In genomic region chr1:226604846-226605572, GRCh38 we compare ENCODE assay signal across 22 cellular contexts. TPM values are rescaled to one million over a fixed set of nuclear protein-coding genes. Genes with fewer than 3 reads are reported as not detected.
DNase-seq lines count a peak whose midpoint lies in the region; ATAC-seq and TF ChIP-seq lines count a peak whose summit lies in the region.
"Had no signal": no experiment of that assay in that cellular context is flagged by ENCODE, and none has a peak within 500 bp of the region (broad histone marks: within the 10 kb centered on the region; RNA-seq: fewer than 3 reads in every experiment).

No MANE protein-coding gene starts in this region.

- H3K27me3 ChIP-seq in osteoblast (ENCODE audit: insufficient read depth, low read length), result peaks cover 9% of the 10 kb centered on the region
- no peaks in the 10 kb centered on the region for H3K27me3 ChIP-seq in SK-N-SH (ENCODE audit: insufficient read depth)
- H3K27me3 ChIP-seq: body of pancreas, suprapubic skin had no signal

- DNase-seq in GM03348 (ENCODE audit: low spot score) (peak; percentile 37), RWPE1 (ENCODE audit: low spot score) (no peak), fibroblast of villous mesenchyme (ENCODE audit: low read depth) (peak; percentile 18), osteoblast (ENCODE audit: insufficient read length, low spot score, missing footprints) (peak; percentile 75), SK-N-SH (no peak), NCI-H187 treated with DMSO at 0.1 percent for 48 hours (lab: John Stamatoyannopoulos, UW) (no peak)
- DNase-seq in activated CD8-positive, alpha-beta T cell treated with anti-CD3 and anti-CD28 coated beads, Interleukin-2, amount 10 ng/mL, durations not matched to agents 7 days and 5 days, result no peak
- DNase-seq: activated CD4-positive, alpha-beta memory T cell treated with anti-CD3 and anti-CD28 coated beads, Interleukin-2, amount 10 ng/mL, durations not matched to agents 7 days and 5 days; activated T-cell treated with anti-CD3 and anti-CD28 coated beads, Interleukin-2, amount 50 U/mL, for 24 hours; body of pancreas; CD4-positive, alpha-beta T cell; erythroblast; KG1; naive thymus-derived CD4-positive, alpha-beta T cell; NCI-H2029 treated with DMSO at 0.1 percent for 48 hours; psoas muscle; stimulated activated CD4-positive, alpha-beta T cell treated with anti-CD3 and anti-CD28 coated beads, Interleukin-12 subunit alpha, Interleukin-12 subunit beta, amount 100 ng/mL, for 4 hours had no signal

- POLR2A ChIA-PET in RWPE1 (lab: Yijun Ruan, JAX; ENCODE audit: low non-redundant PET), result interaction anchor here (0.5 kb wide), 1 partner anchor 34 kb away, joined by 3 read pairs; no protein-coding TSS in a partner anchor
- POLR2A ChIA-PET in activated CD8-positive, alpha-beta T cell treated with anti-CD3 and anti-CD28 coated beads, Interleukin-2, amount 10 ng/mL, durations not matched to agents 7 days and 5 days (lab: Charles Lee), result no interaction called here
- POLR2A ChIA-PET in SK-N-SH (lab: Yijun Ruan, JAX), result no interaction called here

- no peak overlapping the region for H3K4me3 Mint-ChIP-seq in activated CD8-positive, alpha-beta T cell treated with anti-CD3 and anti-CD28 coated beads, Interleukin-2, amount 10 ng/mL, durations not matched to agents 7 days and 5 days
- H3K4me3 Mint-ChIP-seq: activated CD4-positive, alpha-beta memory T cell treated with anti-CD3 and anti-CD28 coated beads, Interleukin-2, amount 10 ng/mL, durations not matched to agents 7 days and 5 days; activated naive CD4-positive, alpha-beta T cell treated with anti-CD3 and anti-CD28 coated beads, Interleukin-2, amount 50 U/mL, for 24 hours; activated T-cell treated with anti-CD3 and anti-CD28 coated beads, Interleukin-2, amount 50 U/mL, for 24 hours; CD4-positive, alpha-beta T cell; naive thymus-derived CD4-positive, alpha-beta T cell; T-helper 2 cell treated with Interferon-gamma antibody and Interleukin-4, amounts not matched to agents 5 μg/mL and 100 μg/mL, for 36 hours had no signal

- no peak for TF ChIP-seq EP300 in SK-N-SH (IDR thresholded peaks at IDR 0.05; ENCODE audit: borderline replicate concordance in 1 of 2, low read depth in 1 of 2, low read length in 1 of 2)

- H3K27ac Mint-ChIP-seq in activated CD8-positive, alpha-beta T cell treated with anti-CD3 and anti-CD28 coated beads, Interleukin-2, amount 10 ng/mL, durations not matched to agents 7 days and 5 days, result no peak overlapping the region
- H3K27ac Mint-ChIP-seq: activated CD4-positive, alpha-beta memory T cell treated with anti-CD3 and anti-CD28 coated beads, Interleukin-2, amount 10 ng/mL, durations not matched to agents 7 days and 5 days; activated naive CD4-positive, alpha-beta T cell treated with anti-CD3 and anti-CD28 coated beads, Interleukin-2, amount 50 U/mL, for 24 hours; activated T-cell treated with anti-CD3 and anti-CD28 coated beads, Interleukin-2, amount 50 U/mL, for 24 hours; CD4-positive, alpha-beta T cell; naive thymus-derived CD4-positive, alpha-beta T cell; T-helper 2 cell treated with Interferon-gamma antibody and Interleukin-4, amounts not matched to agents 5 μg/mL and 100 μg/mL, for 36 hours had no signal

- H4K20me1 ChIP-seq in osteoblast (ENCODE audit: insufficient read depth, low read length), result no peaks in the 10 kb centered on the region
- no peaks in the 10 kb centered on the region for H4K20me1 ChIP-seq in SK-N-SH (ENCODE audit: insufficient read depth)

- no peaks in the 10 kb centered on the region for H3F3A ChIP-seq in SK-N-SH (replicated peaks; ENCODE audit: insufficient read depth)

- no peak overlapping the region for H3K4me2 ChIP-seq in osteoblast (ENCODE audit: insufficient read depth, low read length)
- no peak overlapping the region for H3K4me2 ChIP-seq in SK-N-SH
- H3K4me2 ChIP-seq: PC-9 had no signal

- WGBS in SK-N-SH (ENCODE audit: low lambda C conversion rate), result 70% methylated on average over 8 of the region's 9 CpGs

- H2AFZ ChIP-seq in osteoblast (ENCODE audit: low read length) (no peak overlapping the region), SK-N-SH (ENCODE audit: low read depth) (no peak overlapping the region)
- H2AFZ ChIP-seq: PC-9 had no signal

- H3K36me3 Mint-ChIP-seq in activated CD8-positive, alpha-beta T cell treated with anti-CD3 and anti-CD28 coated beads, Interleukin-2, amount 10 ng/mL, durations not matched to agents 7 days and 5 days (ENCODE audit: low read depth), result no peaks in the 10 kb centered on the region
- H3K36me3 Mint-ChIP-seq: activated naive CD4-positive, alpha-beta T cell treated with anti-CD3 and anti-CD28 coated beads, Interleukin-2, amount 50 U/mL, for 24 hours had no signal

- peaks cover 2% of the 10 kb centered on the region for H3K27me3 Mint-ChIP-seq in activated CD8-positive, alpha-beta T cell treated with anti-CD3 and anti-CD28 coated beads, Interleukin-2, amount 10 ng/mL, durations not matched to agents 7 days and 5 days (ENCODE audit: low read depth)
- H3K27me3 Mint-ChIP-seq: activated CD4-positive, alpha-beta memory T cell treated with anti-CD3 and anti-CD28 coated beads, Interleukin-2, amount 10 ng/mL, durations not matched to agents 7 days and 5 days; activated T-cell treated with anti-CD3 and anti-CD28 coated beads, Interleukin-2, amount 50 U/mL, for 24 hours; CD4-positive, alpha-beta T cell had no signal

- H3K9me3 Mint-ChIP-seq in activated CD8-positive, alpha-beta T cell treated with anti-CD3 and anti-CD28 coated beads, Interleukin-2, amount 10 ng/mL, durations not matched to agents 7 days and 5 days (ENCODE audit: insufficient read depth), result no peaks in the 10 kb centered on the region
- H3K9me3 Mint-ChIP-seq: activated CD4-positive, alpha-beta memory T cell treated with anti-CD3 and anti-CD28 coated beads, Interleukin-2, amount 10 ng/mL, durations not matched to agents 7 days and 5 days; activated naive CD4-positive, alpha-beta T cell treated with anti-CD3 and anti-CD28 coated beads, Interleukin-2, amount 50 U/mL, for 24 hours; activated T-cell treated with anti-CD3 and anti-CD28 coated beads, Interleukin-2, amount 50 U/mL, for 24 hours; CD4-positive, alpha-beta T cell; naive thymus-derived CD4-positive, alpha-beta T cell; T-helper 2 cell treated with Interferon-gamma antibody and Interleukin-4, amounts not matched to agents 5 μg/mL and 100 μg/mL, for 36 hours had no signal

- no peak for ATAC-seq in activated CD8-positive, alpha-beta T cell treated with anti-CD3 and anti-CD28 coated beads, Interleukin-2, amount 10 ng/mL, durations not matched to agents 7 days and 5 days
- ATAC-seq in GM21360 (IDR thresholded peaks at IDR 0.05; ENCODE audit: unreplicated experiment), result no peak
- ATAC-seq: body of pancreas; naive thymus-derived CD4-positive, alpha-beta T cell; psoas muscle had no signal

- H3K79me2 ChIP-seq in osteoblast (ENCODE audit: insufficient read depth, low read length) (no peaks in the 10 kb centered on the region), SK-N-SH (ENCODE audit: insufficient read depth) (no peaks in the 10 kb centered on the region)

- H3K4me1 ChIP-seq in osteoblast (ENCODE audit: insufficient read depth, low read length) (peaks cover 14% of the 10 kb centered on the region), SK-N-SH (ENCODE audit: control insufficient read depth in 1 of 2, insufficient read depth in 2 of 2, low read depth in 1 of 2, low read length in 1 of 2) (peaks cover 0 to 6% of the 10 kb centered on the region in 2 experiments; a peak in 1 of 4 replicates)
- H3K4me1 ChIP-seq: psoas muscle had no signal

- H3K9ac ChIP-seq in SK-N-SH, result no peak overlapping the region

- H3K4me1 Mint-ChIP-seq in activated CD8-positive, alpha-beta T cell treated with anti-CD3 and anti-CD28 coated beads, Interleukin-2, amount 10 ng/mL, durations not matched to agents 7 days and 5 days (ENCODE audit: low read depth), result no peaks in the 10 kb centered on the region
- H3K4me1 Mint-ChIP-seq: activated CD4-positive, alpha-beta memory T cell treated with anti-CD3 and anti-CD28 coated beads, Interleukin-2, amount 10 ng/mL, durations not matched to agents 7 days and 5 days; activated naive CD4-positive, alpha-beta T cell treated with anti-CD3 and anti-CD28 coated beads, Interleukin-2, amount 50 U/mL, for 24 hours had no signal

- no peaks in the 10 kb centered on the region for H3K9me2 ChIP-seq in SK-N-SH

- H3K27ac ChIP-seq in RWPE1 (peak overlapping the region; percentile 98), osteoblast (ENCODE audit: low read depth, low read length) (no peak overlapping the region), SK-N-SH (ENCODE audit: low read depth in 2 of 2, low read length in 1 of 2) (no peak overlapping the region)
- H3K27ac ChIP-seq: body of pancreas, PC-9, psoas muscle had no signal

- CTCF ChIA-PET in RWPE1 (lab: Yijun Ruan, JAX) (interaction anchor here (0.6 to 2.5 kb wide), 3 partner anchors 21 to 201 kb away, joined by 3 to 9 read pairs (median 4); no protein-coding TSS in a partner anchor), SK-N-SH (lab: Yijun Ruan, JAX) (interaction anchor here (0.7 to 6.5 kb wide), 6 partner anchors 21 to 480 kb away, joined by 3 to 70 read pairs (median 4); partner anchors contain the start of gene STUM)
- CTCF ChIA-PET in activated CD8-positive, alpha-beta T cell treated with anti-CD3 and anti-CD28 coated beads, Interleukin-2, amount 10 ng/mL, durations not matched to agents 7 days and 5 days (lab: Charles Lee), result interaction anchor here (0.9 to 1.9 kb wide), 2 partner anchors 21 to 180 kb away, joined by 3 to 6 read pairs; no protein-coding TSS in a partner anchor

- no peak for TF ChIP-seq RAD21 in SK-N-SH (IDR thresholded peaks at IDR 0.05; ENCODE audit: low read length)

- H3K4me3 ChIP-seq in fibroblast of villous mesenchyme (ENCODE audit: low read depth, low read length), result no peak overlapping the region
- H3K4me3 ChIP-seq in osteoblast (ENCODE audit: insufficient read depth, low read length), result no peak overlapping the region
- H3K4me3 ChIP-seq in SK-N-SH (ENCODE audit: low read depth in 2 of 2, low read length in 1 of 2), result no peak overlapping the region
- H3K4me3 ChIP-seq: body of pancreas, PC-9, psoas muscle, suprapubic skin had no signal

- no peaks in the 10 kb centered on the region for H3K9me3 ChIP-seq in osteoblast (ENCODE audit: low read depth, low read length)
- H3K9me3 ChIP-seq in SK-N-SH, result no peaks in the 10 kb centered on the region
- H3K9me3 ChIP-seq: body of pancreas, psoas muscle, suprapubic skin had no signal

- TF ChIP-seq CTCF in RWPE1 (conservative IDR thresholded peaks at IDR 0.05; ENCODE audit: low read depth), result no peak
- TF ChIP-seq CTCF in fibroblast of villous mesenchyme (IDR thresholded peaks at IDR 0.05; ENCODE audit: insufficient read depth, low read depth, low read length), result no peak
- TF ChIP-seq CTCF in osteoblast (IDR thresholded peaks at IDR 0.05; ENCODE audit: extremely low read depth, low read depth, low read length), result no peak
- no peak for TF ChIP-seq CTCF in SK-N-SH (IDR thresholded peaks at IDR 0.05)

- H3K36me3 ChIP-seq in osteoblast (ENCODE audit: insufficient read depth, low read length) (no peaks in the 10 kb centered on the region), SK-N-SH (replicated peaks in 1 of 2; ENCODE audit: control insufficient read depth in 1 of 2, insufficient read depth in 2 of 2, low read length in 1 of 2) (no peaks in the 10 kb centered on the region)
- H3K36me3 ChIP-seq: suprapubic skin had no signal

RNA-seq across cellular contexts. Expression of gene STUM, which starts 56.4 kb away (rescaled TPM):
- total RNA-seq in fibroblast of villous mesenchyme (under 0.01 TPM in 1 of 2 replicates, not detected in the other), osteoblast (under 0.01 TPM in 1 of 2 replicates, not detected in the other)
- total RNA-seq in activated CD8-positive, alpha-beta T cell treated with anti-CD3 and anti-CD28 coated beads, Interleukin-2, amount 10 ng/mL, durations not matched to agents 7 days and 5 days, result not detected
- polyA plus RNA-seq in SK-N-SH (2012; rRNA removed), result not detected in 2 replicates
- polyA plus RNA-seq in SK-N-SH (2012; cell fraction: cytosol; rRNA removed), result not detected in 2 replicates
- polyA plus RNA-seq in SK-N-SH (2012; cell fraction: nucleus; rRNA removed), result 0.01 TPM in 1 of 2 replicates, not detected in the other
- total RNA-seq: activated CD4-positive, alpha-beta memory T cell treated with anti-CD3 and anti-CD28 coated beads, Interleukin-2, amount 10 ng/mL, durations not matched to agents 7 days and 5 days; CD4-positive, alpha-beta T cell; naive thymus-derived CD4-positive, alpha-beta T cell; PC-9 had no signal
- polyA plus RNA-seq: naive thymus-derived CD4-positive, alpha-beta T cell had no signal

Comparison
In these comparisons a context has a peak if more than half of its experiments do, and no peak if none do; other contexts are left out.
1. DNase-seq: peak in GM03348 (single experiment), fibroblast of villous mesenchyme (single experiment) and osteoblast (single experiment); none in RWPE1 (single experiment), activated CD8-positive, alpha-beta T cell treated with anti-CD3 and anti-CD28 coated beads, Interleukin-2, amount 10 ng/mL, durations not matched to agents 7 days and 5 days (single experiment), SK-N-SH (single experiment) and NCI-H187 treated with DMSO at 0.1 percent for 48 hours (single experiment).